2 cellular contexts compared by ENCODE assay signal in the genomic region with DNA sequence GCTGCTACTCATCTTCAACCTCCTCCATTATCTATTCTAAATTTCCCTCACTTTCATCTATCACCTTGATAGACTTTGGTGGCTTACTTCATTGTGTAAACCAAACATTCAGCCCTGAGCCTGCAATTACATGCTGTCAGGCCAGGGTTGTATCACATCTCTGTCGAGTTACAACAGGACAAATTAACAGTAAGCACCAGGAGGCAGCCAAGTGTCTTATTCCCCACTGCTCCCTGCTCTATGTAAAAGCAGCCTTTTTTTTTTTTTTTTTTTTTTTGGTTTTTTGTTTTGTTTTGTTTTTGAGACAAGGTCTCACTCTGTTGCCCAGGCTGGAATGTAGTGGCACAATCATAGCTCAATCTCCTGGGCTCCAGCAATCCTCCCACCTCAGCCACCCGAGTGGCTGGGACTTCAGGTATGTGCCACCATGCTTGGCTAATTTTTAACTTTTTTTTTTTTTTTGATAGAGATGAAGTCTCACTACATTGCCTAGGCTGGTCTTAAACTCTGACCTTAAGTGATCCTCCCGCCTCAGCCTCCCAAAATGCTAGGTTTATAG.
TF ChIP-seq lines count a peak whose summit lies in the region.

No MANE protein-coding gene starts in this region.

TF ChIP-seq in K562, 482 proteins besides CTCF, POLR2A, EP300 and RAD21:
- no peak for TF ChIP-seq GATA2 (CRISPR knock-in tag; IDR thresholded peaks at IDR 0.05)
- no peak for TF ChIP-seq ZNF143 (CRISPR knock-in tag; IDR thresholded peaks at IDR 0.05)
- TF ChIP-seq ZNF253 (CRISPR knock-in tag; conservative IDR thresholded peaks at IDR 0.05) = no peak
- no peak for TF ChIP-seq CEBPG (CRISPR knock-in tag; IDR thresholded peaks at IDR 0.05)
- TF ChIP-seq CEBPG (tag; conservative IDR thresholded peaks at IDR 0.05 in 1 of 2, IDR thresholded peaks at IDR 0.05 in 1 of 2) = no peak
- peak; percentile 47 for TF ChIP-seq ZNF384 (IDR thresholded peaks at IDR 0.05; ENCODE audit: low read depth, low read length)
- no peak for TF ChIP-seq TCF3 (CRISPR knock-in tag; IDR thresholded peaks at IDR 0.05)
- no peak for TF ChIP-seq BCL6 (CRISPR knock-in tag; IDR thresholded peaks at IDR 0.05)
- TF ChIP-seq DIDO1 (tag; IDR thresholded peaks at IDR 0.05; ENCODE audit: low read depth) = no peak

TF ChIP-seq in HepG2, 621 proteins besides CTCF, POLR2A, EP300 and RAD21:
- TF ChIP-seq ZNF672 (CRISPR knock-in tag; IDR thresholded peaks at IDR 0.05) = no peak
- TF ChIP-seq, protein P1, sequence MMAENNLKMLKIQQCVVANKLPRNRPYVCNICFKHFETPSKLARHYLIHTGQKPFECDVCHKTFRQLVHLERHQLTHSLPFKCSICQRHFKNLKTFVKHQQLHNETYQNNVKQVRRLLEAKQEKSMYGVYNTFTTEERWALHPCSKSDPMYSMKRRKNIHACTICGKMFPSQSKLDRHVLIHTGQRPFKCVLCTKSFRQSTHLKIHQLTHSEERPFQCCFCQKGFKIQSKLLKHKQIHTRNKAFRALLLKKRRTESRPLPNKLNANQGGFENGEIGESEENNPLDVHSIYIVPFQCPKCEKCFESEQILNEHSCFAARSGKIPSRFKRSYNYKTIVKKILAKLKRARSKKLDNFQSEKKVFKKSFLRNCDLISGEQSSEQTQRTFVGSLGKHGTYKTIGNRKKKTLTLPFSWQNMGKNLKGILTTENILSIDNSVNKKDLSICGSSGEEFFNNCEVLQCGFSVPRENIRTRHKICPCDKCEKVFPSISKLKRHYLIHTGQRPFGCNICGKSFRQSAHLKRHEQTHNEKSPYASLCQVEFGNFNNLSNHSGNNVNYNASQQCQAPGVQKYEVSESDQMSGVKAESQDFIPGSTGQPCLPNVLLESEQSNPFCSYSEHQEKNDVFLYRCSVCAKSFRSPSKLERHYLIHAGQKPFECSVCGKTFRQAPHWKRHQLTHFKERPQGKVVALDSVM (CRISPR knock-in tag; IDR thresholded peaks at IDR 0.05) = peak; percentile 53; the same call in 1 of the 2 replicates
